Comparison of ENCODE assay signal across 24 cellular contexts in the genomic region with DNA sequence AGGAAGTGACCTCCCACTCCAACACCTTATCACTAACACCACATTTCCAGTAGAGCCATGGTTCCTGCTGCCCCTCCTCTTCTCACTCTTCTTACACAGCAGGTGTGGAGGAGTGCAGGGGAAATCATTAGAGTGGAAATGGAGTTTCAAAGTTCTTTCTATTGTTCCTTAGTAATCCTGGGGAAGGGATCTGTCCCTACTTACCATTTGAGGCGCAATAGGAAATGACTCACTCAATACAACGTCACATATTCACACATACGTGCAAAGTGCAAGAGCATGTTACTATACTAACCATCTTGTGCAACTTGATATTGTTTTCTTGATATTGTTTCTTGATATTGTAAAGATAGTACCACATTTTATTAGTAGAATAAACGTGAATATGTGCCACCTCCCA.
DNase-seq lines count a peak whose midpoint lies in the region; ATAC-seq and TF ChIP-seq lines count a peak whose summit lies in the region.
"Had no signal": no experiment of that assay in that cellular context is flagged by ENCODE, and none has a peak within 500 bp of the region (broad histone marks: within the 10 kb centered on the region; RNA-seq: fewer than 3 reads in every experiment).

No MANE protein-coding gene starts in this region.

- no peak overlapping the region for H2AFZ ChIP-seq in neural progenitor cell (replicated peaks)
- H2AFZ ChIP-seq: PC-9 had no signal

- H3F3A ChIP-seq in neural progenitor cell (ENCODE audit: low read depth): no peaks in the 10 kb centered on the region

- H3K4me3 ChIP-seq in A673 (ENCODE audit: low read depth, low read length, poor library complexity, severe bottlenecking): no peak overlapping the region
- H3K4me3 ChIP-seq in NB4 (ENCODE audit: low read depth, low read length): no peak overlapping the region
- H3K4me3 ChIP-seq in neural progenitor cell: no peak overlapping the region
- H3K4me3 ChIP-seq in aorta (ENCODE audit: low read length in 2 of 2): no peak overlapping the region
- H3K4me3 ChIP-seq: A549, K562, MG63, PC-9, SJCRH30 had no signal

- H3K36me3 Mint-ChIP-seq in WTC11 (peaks cover 42% of the 10 kb centered on the region), neural progenitor cell (no peaks in the 10 kb centered on the region), T-cell (no peaks in the 10 kb centered on the region)
- H3K36me3 Mint-ChIP-seq: CD4-positive, alpha-beta memory T cell had no signal

- intact Hi-C loops in A673 (cut with micrococcal nuclease; ENCODE audit: unreplicated experiment) (no loop called here), aorta (cut with DNase I) (no loop called here)

- H4K20me1 ChIP-seq in neural progenitor cell (ENCODE audit: low read depth): no peaks in the 10 kb centered on the region

- no TSS peak for BruUV-seq in A673 (replicated peaks; lab: Mats Ljungman, UMichigan)

- H3K9me3 ChIP-seq in A673 (ENCODE audit: low read depth, low read length, poor library complexity, severe bottlenecking) (peaks cover 3% of the 10 kb centered on the region), neural progenitor cell (ENCODE audit: low read depth) (no peaks in the 10 kb centered on the region), aorta (ENCODE audit: control insufficient read depth, low read length) (peaks cover 2% of the 10 kb centered on the region)
- H3K9me3 ChIP-seq: A549, MG63, SJCRH30 had no signal

- no peak overlapping the region for H3K9ac ChIP-seq in neural progenitor cell

- H3K27ac Mint-ChIP-seq in WTC11: peak overlapping the region; percentile 60; the same call in 1 of the 2 replicates
- H3K27ac Mint-ChIP-seq in neural progenitor cell: no peak overlapping the region
- H3K27ac Mint-ChIP-seq in T-cell: no peak overlapping the region
- H3K27ac Mint-ChIP-seq: CD4-positive, alpha-beta memory T cell had no signal

- peak overlapping the region; percentile 26 for H3K4me2 ChIP-seq in neural progenitor cell
- H3K4me2 ChIP-seq: A549, PC-9 had no signal

- POLR2A ChIA-PET in A673 (lab: Charles Lee; ENCODE audit: low non-redundant PET) (no interaction called here), WTC11 (lab: Charles Lee) (no interaction called here), T-cell (lab: Charles Lee) (no interaction called here)

- H3K9me3 Mint-ChIP-seq in WTC11 (peaks cover 17% of the 10 kb centered on the region), neural progenitor cell (peaks cover 9% of the 10 kb centered on the region), T-cell (peaks cover 2 to 11% (median 6%) of the 10 kb centered on the region in 3 donors)

- DNase-seq in A673 (ENCODE audit: low spot score): peak; percentile 67
- peak; percentile 12 for DNase-seq in NB4 (ENCODE audit: low read depth)
- DNase-seq in WTC11 (ENCODE audit: low spot score): no peak
- peak; percentile 29 for DNase-seq in neural progenitor cell (ENCODE audit: low spot score)
- DNase-seq in HK-2 (ENCODE audit: unreplicated experiment): no peak
- DNase-seq in T-cell: no peak
- DNase-seq in aorta: no peak
- DNase-seq: C1 segment of cervical spinal cord; CD4-positive, alpha-beta memory T cell; COR-L47; EL; GF-D8; MG63; NCI-H2029; NCI-H2227 treated with DMSO at 0.1 percent for 48 hours; NCI-H510A; PC-9; SJCRH30; T-helper 1 cell had no signal

- no peak for TF ChIP-seq POLR2A in NB4 (IDR thresholded peaks at IDR 0.05; ENCODE audit: extremely low read depth, insufficient read length)

- TF ChIP-seq CTCF in A673 (conservative IDR thresholded peaks at IDR 0.05; ENCODE audit: low read depth, low read length) (no peak), NB4 (IDR thresholded peaks at IDR 0.05; ENCODE audit: low read depth, low read length) (no peak), WTC11 (IDR thresholded peaks at IDR 0.05) (no peak), neural progenitor cell (IDR thresholded peaks at IDR 0.05) (no peak)

- 76 to 80% methylated on average over 4 of the region's 4 CpGs for WGBS in aorta, 2 donors

- H3K27me3 Mint-ChIP-seq in WTC11 (ENCODE audit: low read depth) (no peaks in the 10 kb centered on the region), neural progenitor cell (ENCODE audit: insufficient read depth, low read depth) (peaks cover 4% of the 10 kb centered on the region), T-cell (no peaks in the 10 kb centered on the region)
- H3K27me3 Mint-ChIP-seq: CD4-positive, alpha-beta memory T cell had no signal

- H3K4me3 Mint-ChIP-seq in WTC11 (no peak overlapping the region), neural progenitor cell (no peak overlapping the region), T-cell (no peak overlapping the region)
- H3K4me3 Mint-ChIP-seq: CD4-positive, alpha-beta memory T cell had no signal

- no peaks in the 10 kb centered on the region for H3K4me1 ChIP-seq in A673 (ENCODE audit: insufficient read depth, low read length, poor library complexity, severe bottlenecking)
- peaks cover 13% of the 10 kb centered on the region for H3K4me1 ChIP-seq in neural progenitor cell
- no peaks in the 10 kb centered on the region for H3K4me1 ChIP-seq in aorta (ENCODE audit: control insufficient read depth in 1 of 2, insufficient read depth in 2 of 2, low read length in 2 of 2)
- H3K4me1 ChIP-seq: A549, SJCRH30 had no signal

- peaks cover 80% of the 10 kb centered on the region for H3K4me1 Mint-ChIP-seq in WTC11
- H3K4me1 Mint-ChIP-seq in neural progenitor cell: peaks cover 11% of the 10 kb centered on the region
- no peaks in the 10 kb centered on the region for H3K4me1 Mint-ChIP-seq in T-cell
- H3K4me1 Mint-ChIP-seq: CD4-positive, alpha-beta memory T cell had no signal

- H3K27me3 ChIP-seq in A673 (replicated peaks; ENCODE audit: insufficient read depth, low read depth, low read length, poor library complexity) (no peaks in the 10 kb centered on the region), neural progenitor cell (no peaks in the 10 kb centered on the region), aorta (ENCODE audit: control insufficient read depth in 1 of 2, insufficient read depth in 2 of 2, low read length in 1 of 2) (no peaks in the 10 kb centered on the region)
- H3K27me3 ChIP-seq: MG63, SJCRH30 had no signal

- peak; percentile 38; the same call in 1 of the 2 replicates for ATAC-seq in WTC11
- no peak for ATAC-seq in T-cell (replicated peaks in 1 of 4)
- no peak for ATAC-seq in aorta (ENCODE audit: low FRiP score)
- ATAC-seq: A549, HCT116, K562, Right ventricle myocardium inferior, SK-N-SH treated with all-trans-retinoic acid at 6 μM for 48 hours had no signal

- no peaks in the 10 kb centered on the region for H3K36me3 ChIP-seq in A673 (ENCODE audit: insufficient read depth, low read length, poor library complexity, severe bottlenecking)
- no peaks in the 10 kb centered on the region for H3K36me3 ChIP-seq in neural progenitor cell
- no peaks in the 10 kb centered on the region for H3K36me3 ChIP-seq in aorta (ENCODE audit: control insufficient read depth in 1 of 2, insufficient read depth in 2 of 2, low read length in 1 of 2)
- H3K36me3 ChIP-seq: MG63, SJCRH30 had no signal

- CTCF ChIA-PET in A673 (lab: Charles Lee): no interaction called here
- CTCF ChIA-PET in WTC11 (lab: Charles Lee): no interaction called here
- CTCF ChIA-PET in T-cell (lab: Charles Lee): no interaction called here

- H3K27ac ChIP-seq in A673 (ENCODE audit: low read depth, low read length, poor library complexity, severe bottlenecking) (no peak overlapping the region), neural progenitor cell (no peak overlapping the region), aorta (ENCODE audit: low read depth in 1 of 2, low read length in 2 of 2) (no peak overlapping the region)
- H3K27ac ChIP-seq: A549, PC-9, SJCRH30 had no signal

- no peaks in the 10 kb centered on the region for H3K79me2 ChIP-seq in neural progenitor cell (ENCODE audit: low read depth)

TF ChIP-seq in WTC11, 78 proteins besides CTCF, POLR2A, EP300 and RAD21:
- TF ChIP-seq GTF2I (CRISPR knock-in tag; conservative IDR thresholded peaks at IDR 0.05) (no peak), SMAD3 (CRISPR knock-in tag; IDR thresholded peaks at IDR 0.05; ENCODE audit: borderline replicate concordance) (no peak)
TF ChIP-seq in WTC11: peak in this region for 0.

Comparison
In these comparisons a context has a peak if more than half of its experiments do, and no peak if none do; other contexts are left out.
1. DNase-seq: peak in A673 (single experiment), NB4 (single experiment) and neural progenitor cell (single experiment); none in WTC11 (single experiment), HK-2 (single experiment), T-cell (0 of 34) and aorta (0 of 2).